Comparison of ENCODE assay signal across 8 cellular contexts in the genomic region with DNA sequence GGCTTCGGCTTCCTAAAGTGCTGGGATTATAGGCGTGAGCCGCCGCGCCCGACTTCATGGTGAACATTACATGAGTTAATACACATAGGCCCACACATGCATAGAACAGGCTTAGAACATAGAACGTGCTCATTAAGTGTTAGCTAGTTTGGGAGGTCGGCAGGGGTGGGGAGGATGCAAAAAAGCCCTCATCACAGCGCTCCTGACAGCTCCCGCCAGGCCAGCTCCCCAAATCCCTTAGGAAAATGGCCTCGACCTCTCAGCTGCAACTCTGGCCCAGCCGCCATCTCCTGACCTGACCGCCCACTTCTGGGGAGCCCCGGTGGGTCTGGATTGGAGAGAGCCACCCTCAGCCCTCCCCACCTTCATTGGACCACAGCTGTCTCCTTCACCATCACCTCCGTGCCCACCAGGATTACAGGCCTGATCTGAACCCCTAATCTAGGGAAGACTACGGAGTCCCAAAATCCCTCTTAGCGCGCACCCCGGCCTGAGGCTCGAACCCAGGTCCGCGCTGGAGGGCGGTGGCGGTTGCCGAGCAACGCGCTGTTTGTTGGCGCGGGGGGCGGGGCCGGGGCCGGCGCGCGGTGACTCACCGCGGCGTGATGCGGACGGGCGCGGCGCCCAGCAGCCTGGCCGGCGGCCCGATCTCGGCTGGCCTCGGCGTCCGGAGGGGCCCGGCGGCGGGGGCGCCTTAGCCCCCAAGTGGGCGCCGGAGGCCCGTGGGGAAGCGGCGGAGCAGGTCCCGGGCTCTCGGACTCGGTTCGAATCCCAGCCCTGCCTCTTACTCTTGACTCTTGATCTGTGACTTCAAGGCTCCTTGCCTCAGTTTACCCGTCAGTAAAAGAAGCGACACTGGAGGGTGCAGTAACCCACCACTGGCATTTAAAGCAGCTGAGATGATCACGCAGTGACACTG. TPM values are rescaled to one million over a fixed set of nuclear protein-coding genes. Genes with fewer than 3 reads are reported as not detected.
A peak's percentile ranks its signal among the peaks of the same experiment; 100 is the strongest.
DNase-seq lines count a peak whose midpoint lies in the region; ATAC-seq and TF ChIP-seq lines count a peak whose summit lies in the region.

No MANE protein-coding gene starts in this region.

- peak; percentile 40 for TF ChIP-seq EP300 in transverse colon (IDR thresholded peaks at IDR 0.05; ENCODE audit: low read depth)

- peak overlapping the region; percentile 80 for H3K4me2 ChIP-seq in PC-9

- no peaks in the 10 kb centered on the region for H3K27me3 ChIP-seq in PC-9 (ENCODE audit: insufficient read depth, low read depth)
- no peaks in the 10 kb centered on the region for H3K27me3 ChIP-seq in foreskin keratinocyte
- H3K27me3 ChIP-seq in transverse colon = no peaks in the 10 kb centered on the region

- H3K4me3 Mint-ChIP-seq in natural killer cell = peak overlapping the region; percentile 80

- H3K36me3 Mint-ChIP-seq in natural killer cell = no peaks in the 10 kb centered on the region

- peaks cover 83% of the 10 kb centered on the region for H3F3A ChIP-seq in PC-9 (ENCODE audit: insufficient read depth, low read depth)

- H3K4me1 Mint-ChIP-seq in natural killer cell = peaks cover 23 to 43% of the 10 kb centered on the region in 2 donors

- no peaks in the 10 kb centered on the region for H3K9me3 ChIP-seq in PC-9 (ENCODE audit: insufficient read depth, low read depth)
- H3K9me3 ChIP-seq in transverse colon = no peaks in the 10 kb centered on the region

- TSS peak; percentile 60 for BruUV-seq in PC-9 (replicated peaks; lab: Mats Ljungman, UMichigan)

- no peak; the same call in 1 of the 2 replicates for TF ChIP-seq CTCF in PC-9 (conservative IDR thresholded peaks at IDR 0.05)
- no peak for TF ChIP-seq CTCF in foreskin keratinocyte (conservative IDR thresholded peaks at IDR 0.05)
- no peak for TF ChIP-seq CTCF in natural killer cell (IDR thresholded peaks at IDR 0.05)
- TF ChIP-seq CTCF in transverse colon (IDR thresholded peaks at IDR 0.05) = no peak

- H3K4me3 ChIP-seq in PC-9 = peak overlapping the region; percentile 56
- peak overlapping the region in 3 of 4 donors; percentile 32 to 49 (median 35) for H3K4me3 ChIP-seq in transverse colon

- H3K27ac Mint-ChIP-seq in natural killer cell = peak overlapping the region; percentile 80 to 100

- H3K9me3 Mint-ChIP-seq in natural killer cell = no peaks in the 10 kb centered on the region

- no peaks in the 10 kb centered on the region for H3K27me3 Mint-ChIP-seq in natural killer cell (ENCODE audit: low read depth in 2 of 2)

- peak; percentile 77 for DNase-seq in activated T-cell treated with anti-CD3 and anti-CD28 coated beads for 48 hours (ENCODE audit: low read depth)
- no peak for DNase-seq in activated T-cell treated with anti-CD3 and anti-CD28 coated beads for 4 hours
- peak; percentile 49 to 87 for DNase-seq in PC-9
- peak; percentile 65 for DNase-seq in activated naive CD4-positive, alpha-beta T cell treated with anti-CD3 and anti-CD28 coated beads, Interleukin-2, amount 50 U/mL, for 16 hours
- DNase-seq in foreskin keratinocyte = peak in 1 of 2 donors; percentile 54
- peak; percentile 85 for DNase-seq in natural killer cell
- peak; percentile 86 for DNase-seq in transverse colon
- no peak for DNase-seq in SW 1271 (lab: John Stamatoyannopoulos, UW)

- peak overlapping the region; percentile 97 for H3K27ac ChIP-seq in PC-9
- peak overlapping the region; percentile 100 for H3K27ac ChIP-seq in foreskin keratinocyte
- H3K27ac ChIP-seq in transverse colon = peak overlapping the region; percentile 99 to 100 (median 100)

- intact Hi-C loops in PC-9 (cut with micrococcal nuclease; ENCODE audit: unreplicated experiment) (loop anchor here (5.0 to 10.0 kb wide), 3 partner anchors 678 to 1065 kb away; partner anchors contain the start of genes IER2 and STX10), natural killer cell (cut with micrococcal nuclease) (loop anchor here (5.0 kb wide), 1 partner anchor 693 kb away; no protein-coding TSS in a partner anchor), transverse colon (cut with DNase I; ENCODE audit: low total_unique reads) (loop anchor here (5.0 kb wide), 1 partner anchor 58 kb away; no protein-coding TSS in a partner anchor)

- POLR2A ChIA-PET in PC-9 (lab: Charles Lee; ENCODE audit: unreplicated experiment) = interaction anchor here (0.6 to 3.5 kb wide), 5 partner anchors 8 to 63 kb away, joined by 4 to 39 read pairs (median 5); partner anchors contain the start of gene ZSWIM4

- CTCF ChIA-PET in PC-9 (lab: Charles Lee) = interaction anchor here (0.5 kb wide), 1 partner anchor 383 kb away, joined by 10 read pairs; no protein-coding TSS in a partner anchor

- in situ Hi-C loops in transverse colon (cut with MboI; ENCODE audit: low pct_ligation_motif_present in 1 of 4, low pct_unique_long_range_greater_than_20kb in 1 of 4, low sequenced_read_pairs in 3 of 4) = loop anchor here in 3 of 4 donors (25.0 kb wide), 3 partner anchors 88 to 263 kb away; partner anchors contain the start of genes C19orf53 (in 1 of the 3) and MRI1 (in 1 of the 3)

- peak; percentile 64 for TF ChIP-seq POLR2A in transverse colon (IDR thresholded peaks at IDR 0.05)

- 25 to 44% methylated on average over 5 to 36 of the region's 66 CpGs for WGBS in transverse colon (ENCODE audit: low coverage in 1 of 2), 2 donors

- no peak overlapping the region; the same call in 1 of the 2 replicates for H2AFZ ChIP-seq in PC-9

- H3K9me2 ChIP-seq in PC-9 (ENCODE audit: insufficient read depth) = no peaks in the 10 kb centered on the region

- 0 out of 2 replicates have a peak, but pooled peaks cover 5% of the 10 kb centered on the region for H3K79me2 ChIP-seq in PC-9 (ENCODE audit: low read depth)

- H4K20me1 ChIP-seq in PC-9 (ENCODE audit: insufficient read depth) = no peaks in the 10 kb centered on the region

- H3K4me1 ChIP-seq in PC-9 (replicated peaks; ENCODE audit: insufficient read depth) = peaks cover 75% of the 10 kb centered on the region
- H3K4me1 ChIP-seq in foreskin keratinocyte = peaks cover 33% of the 10 kb centered on the region
- H3K4me1 ChIP-seq in transverse colon = peaks cover 38 to 67% (median 50%) of the 10 kb centered on the region in 4 donors

- no peaks in the 10 kb centered on the region for H3K36me3 ChIP-seq in PC-9 (ENCODE audit: low read depth)
- no peaks in the 10 kb centered on the region for H3K36me3 ChIP-seq in transverse colon

- ATAC-seq in foreskin keratinocyte = peak; percentile 1
- peak; percentile 9 to 30 (median 16) for ATAC-seq in natural killer cell

RNA-seq across cellular contexts. Expression of gene NANOS3, which starts 26.7 kb away (rescaled TPM):
- 1.7 and 2.1 TPM in 2 replicates for total RNA-seq in PC-9 (2021)
- total RNA-seq in foreskin keratinocyte = 0.56 and 1.2 TPM in 2 replicates
- 0.64 and 1.3 TPM in 2 replicates for polyA plus RNA-seq in foreskin keratinocyte
- 1 to 10 TPM; 2.6 to 6.3 (median 3.0) TPM for total RNA-seq in natural killer cell
- total RNA-seq in transverse colon = not detected

RNA-seq across cellular contexts. Expression of gene ZSWIM4, which starts 55.0 kb away (rescaled TPM):
- total RNA-seq in PC-9 (2021) = 15.2 and 15.8 TPM in 2 replicates
- 4.3 and 5.6 TPM in 2 replicates for total RNA-seq in foreskin keratinocyte
- polyA plus RNA-seq in foreskin keratinocyte = 2.1 and 3.1 TPM in 2 replicates
- 1 to 10 TPM; 5.8 to 5.9 (median 5.9) TPM for total RNA-seq in natural killer cell
- total RNA-seq in transverse colon = 1 to 10 TPM; 2.3 to 5.1 (median 2.9) TPM

RNA-seq across cellular contexts. Expression of gene BRME1, which starts 55.7 kb away (rescaled TPM):
- total RNA-seq in PC-9 (2021) = 13.7 and 13.9 TPM in 2 replicates
- 0.68 and 0.78 TPM in 2 replicates for total RNA-seq in foreskin keratinocyte
- polyA plus RNA-seq in foreskin keratinocyte = 0.33 and 0.58 TPM in 2 replicates
- total RNA-seq in natural killer cell = 1 to 10 TPM; 3.8 to 7.7 (median 4.0) TPM
- 100 to 1,000 TPM in 1 of 4 donors, 1 to 10 TPM in 3; 5.2 to 102 (median 6.7) TPM for total RNA-seq in transverse colon

RNA-seq across cellular contexts. Expression of gene CC2D1A, which starts 55.8 kb away (rescaled TPM):
- total RNA-seq in PC-9 (2021) = 55.1 and 55.8 TPM in 2 replicates
- 28.9 and 29.0 TPM in 2 replicates for total RNA-seq in foreskin keratinocyte
- 25.9 and 27.9 TPM in 2 replicates for polyA plus RNA-seq in foreskin keratinocyte
- 10 to 100 TPM; 42.8 to 49.3 (median 48.4) TPM for total RNA-seq in natural killer cell
- 100 to 1,000 TPM; 113 to 294 (median 177) TPM for total RNA-seq in transverse colon

Comparison
In these comparisons a context has a peak if more than half of its experiments do, and no peak if none do; other contexts are left out.
1. DNase-seq: peak in activated T-cell treated with anti-CD3 and anti-CD28 coated beads for 48 hours (single experiment), PC-9 (2 of 2), activated naive CD4-positive, alpha-beta T cell treated with anti-CD3 and anti-CD28 coated beads, Interleukin-2, amount 50 U/mL, for 16 hours (single experiment), natural killer cell (single experiment) and transverse colon (single experiment); none in activated T-cell treated with anti-CD3 and anti-CD28 coated beads for 4 hours (single experiment) and SW 1271 (0 of 2).
2. Peak in every context shown above with its lines, with median percentiles within 50 percentile points of each other: H3K27ac ChIP-seq.